ENCODE assay signal across 31 cellular contexts in the genomic region with DNA sequence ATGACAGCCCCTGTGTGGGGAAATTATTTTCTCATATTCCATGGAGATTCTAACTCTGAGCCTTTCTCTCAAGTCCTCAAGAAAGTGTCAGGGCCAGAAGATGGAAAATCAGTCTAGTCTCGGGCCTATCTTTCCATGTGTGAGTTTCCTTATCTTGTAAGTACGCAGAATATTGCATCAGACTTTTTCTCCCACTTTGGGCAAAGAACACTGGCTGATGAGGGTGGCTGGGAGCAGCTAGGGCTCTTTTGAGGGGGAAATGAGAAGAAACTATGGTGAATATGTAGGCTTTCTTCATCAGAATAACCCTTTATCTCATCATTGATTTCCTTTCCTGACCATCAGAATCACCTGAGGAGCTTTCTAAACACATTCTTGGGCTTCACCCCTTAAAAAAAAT.
"Had no signal": no experiment of that assay in that cellular context is flagged by ENCODE, and none has a peak within 500 bp of the region (broad histone marks: within the 10 kb centered on the region; RNA-seq: fewer than 3 reads in every experiment).

No MANE protein-coding gene starts in this region.

- H3K4me1 Mint-ChIP-seq: activated CD4-positive, alpha-beta T cell treated with anti-CD3 and anti-CD28 coated beads for 36 hours; activated CD4-positive, alpha-beta T cell treated with anti-CD3 and anti-CD28 coated beads, Interleukin-2, amount 10 ng/mL, durations not matched to agents 24 days and 14 days; activated CD8-positive, alpha-beta memory T cell treated with anti-CD3 and anti-CD28 coated beads, Interleukin-2, amount 10 ng/mL, durations not matched to agents 7 days and 5 days; activated naive CD4-positive, alpha-beta T cell treated with anti-CD3 and anti-CD28 coated beads, Interleukin-2, amount 10 ng/mL, durations not matched to agents 7 days and 5 days; activated naive CD8-positive, alpha-beta T cell treated with anti-CD3 and anti-CD28 coated beads, Interleukin-2, amount 10 ng/mL, durations not matched to agents 7 days and 5 days had no signal

- H3K36me3 ChIP-seq: ascending aorta, breast epithelium, cardiac muscle cell, colonic mucosa, heart left ventricle had no signal

- H3K9me3 Mint-ChIP-seq: activated CD4-positive, alpha-beta T cell treated with anti-CD3 and anti-CD28 coated beads, Interleukin-2, amount 10 ng/mL, durations not matched to agents 24 days and 14 days; activated naive CD4-positive, alpha-beta T cell treated with anti-CD3 and anti-CD28 coated beads, Interleukin-2, amount 10 ng/mL, durations not matched to agents 7 days and 5 days; activated naive CD8-positive, alpha-beta T cell treated with anti-CD3 and anti-CD28 coated beads, Interleukin-2, amount 10 ng/mL, durations not matched to agents 7 days and 5 days; endodermal cell had no signal

- DNase-seq: activated CD4-positive, alpha-beta memory T cell treated with anti-CD3 and anti-CD28 coated beads for 36 hours; activated CD4-positive, alpha-beta T cell treated with anti-CD3 and anti-CD28 coated beads for 36 hours; activated CD4-positive, alpha-beta T cell treated with anti-CD3 and anti-CD28 coated beads, Interleukin-2, amount 10 ng/mL, durations not matched to agents 24 days and 14 days; activated CD4-positive, CD25-positive, alpha-beta regulatory T cell; activated CD4-positive, CD25-positive, alpha-beta regulatory T cell treated with anti-CD3 and anti-CD28 coated beads, Interleukin-2, amount 50 U/mL, for 72 hours; activated CD8-positive, alpha-beta memory T cell treated with anti-CD3 and anti-CD28 coated beads, Interleukin-2, amount 10 ng/mL, durations not matched to agents 7 days and 5 days; activated CD8-positive, alpha-beta memory T cell treated with anti-CD3 and anti-CD28 coated beads, Interleukin-2, amount 50 U/mL, for 48 hours; activated CD8-positive, alpha-beta T cell treated with anti-CD3 and anti-CD28 coated beads, Interleukin-2, amount 10 ng/mL, durations not matched to agents 7 days and 5 days; activated gamma-delta T cell; activated naive CD4-positive, alpha-beta T cell; activated naive CD4-positive, alpha-beta T cell treated with anti-CD3 and anti-CD28 coated beads, Interleukin-2, amount 10 ng/mL, durations not matched to agents 7 days and 5 days; activated naive CD8-positive, alpha-beta T cell treated with anti-CD3 and anti-CD28 coated beads, Interleukin-2, amount 10 ng/mL, durations not matched to agents 7 days and 5 days; activated T-cell treated with anti-CD3 and anti-CD28 coated beads for 4 hours; activated T-cell treated with anti-CD3 and anti-CD28 coated beads, Interleukin-2, amount 50 U/mL, for 24 hours; activated T-cell treated with anti-CD3 and anti-CD28 coated beads, Interleukin-2, amount 50 U/mL, for 72 hours; central memory CD4-positive, alpha-beta T cell; cerebellar nuclear complex; colonic mucosa; effector memory CD4-positive, alpha-beta T cell; endodermal cell; foreskin fibroblast; glutamatergic neuron; heart left ventricle had no signal

- H3K36me3 Mint-ChIP-seq: activated CD8-positive, alpha-beta memory T cell treated with anti-CD3 and anti-CD28 coated beads, Interleukin-2, amount 10 ng/mL, durations not matched to agents 7 days and 5 days; activated naive CD4-positive, alpha-beta T cell treated with anti-CD3 and anti-CD28 coated beads, Interleukin-2, amount 10 ng/mL, durations not matched to agents 7 days and 5 days; activated naive CD8-positive, alpha-beta T cell treated with anti-CD3 and anti-CD28 coated beads, Interleukin-2, amount 10 ng/mL, durations not matched to agents 7 days and 5 days; brain had no signal

- H3K4me3 ChIP-seq: ascending aorta, breast epithelium, cardiac muscle cell, colonic mucosa, dorsolateral prefrontal cortex, heart left ventricle had no signal

- H3K4me3 Mint-ChIP-seq: activated CD4-positive, alpha-beta memory T cell treated with anti-CD3 and anti-CD28 coated beads for 36 hours; activated CD4-positive, alpha-beta T cell treated with anti-CD3 and anti-CD28 coated beads for 36 hours; activated CD4-positive, alpha-beta T cell treated with anti-CD3 and anti-CD28 coated beads, Interleukin-2, amount 10 ng/mL, durations not matched to agents 24 days and 14 days; activated CD8-positive, alpha-beta memory T cell treated with anti-CD3 and anti-CD28 coated beads, Interleukin-2, amount 10 ng/mL, durations not matched to agents 7 days and 5 days; activated CD8-positive, alpha-beta T cell treated with anti-CD3 and anti-CD28 coated beads, Interleukin-2, amount 10 ng/mL, durations not matched to agents 7 days and 5 days; activated naive CD4-positive, alpha-beta T cell treated with anti-CD3 and anti-CD28 coated beads, Interleukin-2, amount 10 ng/mL, durations not matched to agents 7 days and 5 days; activated naive CD8-positive, alpha-beta T cell treated with anti-CD3 and anti-CD28 coated beads, Interleukin-2, amount 10 ng/mL, durations not matched to agents 7 days and 5 days; activated T-cell treated with anti-CD3 and anti-CD28 coated beads, Interleukin-2, amount 50 U/mL, for 24 hours; activated T-cell treated with anti-CD3 and anti-CD28 coated beads, Interleukin-2, amount 50 U/mL, for 72 hours; brain; dendritic cell treated with granulocyte-macrophage colony-stimulating factor and Interleukin-4, amounts not matched to agents 40 ng/mL and 50 ng/mL, for 4 days; endodermal cell had no signal

- H3K27me3 ChIP-seq: ascending aorta, breast epithelium, cardiac muscle cell, colonic mucosa, dorsolateral prefrontal cortex, heart left ventricle had no signal

- H3K27me3 Mint-ChIP-seq: activated CD4-positive, alpha-beta T cell treated with anti-CD3 and anti-CD28 coated beads, Interleukin-2, amount 10 ng/mL, durations not matched to agents 24 days and 14 days; activated CD8-positive, alpha-beta memory T cell treated with anti-CD3 and anti-CD28 coated beads, Interleukin-2, amount 10 ng/mL, durations not matched to agents 7 days and 5 days; activated naive CD8-positive, alpha-beta T cell treated with anti-CD3 and anti-CD28 coated beads, Interleukin-2, amount 10 ng/mL, durations not matched to agents 7 days and 5 days; dendritic cell treated with granulocyte-macrophage colony-stimulating factor and Interleukin-4, amounts not matched to agents 40 ng/mL and 50 ng/mL, for 4 days had no signal

- H3K9me3 ChIP-seq: ascending aorta, colonic mucosa had no signal

- H3K27ac ChIP-seq: ascending aorta, breast epithelium, cardiac muscle cell, colonic mucosa, heart left ventricle had no signal

- ATAC-seq: activated CD4-positive, alpha-beta T cell treated with anti-CD3 and anti-CD28 coated beads for 36 hours; activated CD8-positive, alpha-beta memory T cell treated with anti-CD3 and anti-CD28 coated beads, Interleukin-2, amount 10 ng/mL, durations not matched to agents 7 days and 5 days; activated CD8-positive, alpha-beta T cell treated with anti-CD3 and anti-CD28 coated beads, Interleukin-2, amount 10 ng/mL, durations not matched to agents 7 days and 5 days; activated naive CD4-positive, alpha-beta T cell treated with anti-CD3 and anti-CD28 coated beads, Interleukin-2, amount 50 U/mL, for 72 hours; activated T-cell treated with anti-CD3 and anti-CD28 coated beads, Interleukin-2, amount 50 U/mL, for 72 hours; esophagus mucosa had no signal

- H3K27ac Mint-ChIP-seq: activated CD4-positive, alpha-beta memory T cell treated with anti-CD3 and anti-CD28 coated beads for 36 hours; activated CD4-positive, alpha-beta T cell treated with anti-CD3 and anti-CD28 coated beads for 36 hours; activated CD4-positive, alpha-beta T cell treated with anti-CD3 and anti-CD28 coated beads, Interleukin-2, amount 10 ng/mL, durations not matched to agents 24 days and 14 days; activated CD8-positive, alpha-beta memory T cell treated with anti-CD3 and anti-CD28 coated beads, Interleukin-2, amount 10 ng/mL, durations not matched to agents 7 days and 5 days; activated CD8-positive, alpha-beta T cell treated with anti-CD3 and anti-CD28 coated beads, Interleukin-2, amount 10 ng/mL, durations not matched to agents 7 days and 5 days; activated naive CD4-positive, alpha-beta T cell treated with anti-CD3 and anti-CD28 coated beads, Interleukin-2, amount 10 ng/mL, durations not matched to agents 7 days and 5 days; activated naive CD4-positive, alpha-beta T cell treated with anti-CD3 and anti-CD28 coated beads, Interleukin-2, amount 50 U/mL, for 72 hours; activated naive CD8-positive, alpha-beta T cell treated with anti-CD3 and anti-CD28 coated beads, Interleukin-2, amount 10 ng/mL, durations not matched to agents 7 days and 5 days; activated T-cell treated with anti-CD3 and anti-CD28 coated beads, Interleukin-2, amount 50 U/mL, for 24 hours; activated T-cell treated with anti-CD3 and anti-CD28 coated beads, Interleukin-2, amount 50 U/mL, for 72 hours; dendritic cell treated with granulocyte-macrophage colony-stimulating factor and Interleukin-4, amounts not matched to agents 40 ng/mL and 50 ng/mL, for 4 days; endodermal cell had no signal

- H3K4me1 ChIP-seq: ascending aorta, breast epithelium, colonic mucosa had no signal
